In genomic region chr19:35889370-35890112, GRCh38 we compare ENCODE assay signal across 25 cellular contexts. TPM values are rescaled to one million over a fixed set of nuclear protein-coding genes. Genes with fewer than 3 reads are reported as not detected.
DNase-seq lines count a peak whose midpoint lies in the region; ATAC-seq and TF ChIP-seq lines count a peak whose summit lies in the region.
"Had no signal": no experiment of that assay in that cellular context is flagged by ENCODE, and none has a peak within 500 bp of the region (broad histone marks: within the 10 kb centered on the region; RNA-seq: fewer than 3 reads in every experiment).

No MANE protein-coding gene starts in this region.

- no peak overlapping the region for H3K14ac ChIP-seq in H9 (ENCODE audit: insufficient read depth, low read length)

- H3K56ac ChIP-seq in H9 (ENCODE audit: insufficient read length, low read depth, low read length) = no peak overlapping the region

- no peak overlapping the region for H3K27ac ChIP-seq in upper lobe of right lung
- H3K27ac ChIP-seq in H9 (ENCODE audit: insufficient read length, low read depth, low read length) = no peak overlapping the region
- H3K27ac ChIP-seq: prostate gland, upper lobe of left lung had no signal

- H3K18ac ChIP-seq in H9 (ENCODE audit: insufficient read length, low read depth, low read length) = no peak overlapping the region

- H3K4me3 ChIP-seq in upper lobe of right lung = no peak overlapping the region
- H3K4me3 ChIP-seq: lung, prostate gland, upper lobe of left lung had no signal

- no peak overlapping the region for H4K5ac ChIP-seq in H9 (ENCODE audit: insufficient read length, low read depth, low read length)

- peaks cover 87% of the 10 kb centered on the region for H3K36me3 Mint-ChIP-seq in activated T-cell treated with anti-CD3 and anti-CD28 coated beads, Interleukin-2, amount 50 U/mL, for 24 hours (ENCODE audit: low read depth)
- H3K36me3 Mint-ChIP-seq in activated T-cell treated with anti-CD3 and anti-CD28 coated beads, Interleukin-2, amount 50 U/mL, for 4 hours (ENCODE audit: insufficient read depth) = peaks cover 32% of the 10 kb centered on the region
- H3K36me3 Mint-ChIP-seq in T-helper 17 cell (ENCODE audit: low read depth) = peaks cover 9% of the 10 kb centered on the region
- H3K36me3 Mint-ChIP-seq in immature natural killer cell = peaks cover 17 to 38% (median 31%) of the 10 kb centered on the region in 3 donors
- H3K36me3 Mint-ChIP-seq in H9 (ENCODE audit: insufficient read depth in 1 of 3, low read depth in 3 of 3) = peaks cover 36 to 68% (median 62%) of the 10 kb centered on the region in 3 experiments

- intact Hi-C loops in upper lobe of right lung (cut with DNase I) = loop anchor here (10.0 kb wide), 1 partner anchor 45 kb away; the partner anchor contains the start of gene LRFN3
- intact Hi-C loops in head of caudate nucleus (cut with DNase I) = no loop called here

- H3K27me3 ChIP-seq in upper lobe of right lung (no peaks in the 10 kb centered on the region), H9 (ENCODE audit: insufficient read depth, low read length) (no peaks in the 10 kb centered on the region)
- H3K27me3 ChIP-seq: upper lobe of left lung had no signal

- H3K4me2 ChIP-seq in H9 (ENCODE audit: insufficient read depth, insufficient read length, low read length) = no peak overlapping the region

- H4K91ac ChIP-seq in H9 (ENCODE audit: insufficient read length, low read depth, low read length) = no peak overlapping the region

- no peaks in the 10 kb centered on the region for H3K79me1 ChIP-seq in H9 (ENCODE audit: insufficient read depth, low read depth, low read length, poor library complexity, severe bottlenecking)

- H3T11ph ChIP-seq in H9 (ENCODE audit: low read length) = no peak overlapping the region

- DNase-seq in activated T-cell treated with anti-CD3 and anti-CD28 coated beads, Interleukin-2, amount 50 U/mL, for 24 hours = no peak
- no peak for DNase-seq in activated T-cell treated with anti-CD3 and anti-CD28 coated beads, Interleukin-2, amount 50 U/mL, for 4 hours
- DNase-seq in T-helper 17 cell = no peak
- no peak for DNase-seq in immature natural killer cell
- DNase-seq in upper lobe of right lung = no peak
- no peak for DNase-seq in head of caudate nucleus
- DNase-seq in H9 = no peak
- DNase-seq: activated CD4-positive, alpha-beta memory T cell treated with anti-CD3 and anti-CD28 coated beads, Interleukin-2, amount 10 ng/mL, durations not matched to agents 7 days and 5 days; activated naive CD4-positive, alpha-beta T cell treated with anti-CD3 and anti-CD28 coated beads for 36 hours; activated T-cell treated with anti-CD3 and anti-CD28 coated beads for 4 hours; COR-L47; DMS79; NCI-H1105; NCI-H2029 treated with DMSO at 0.1 percent for 48 hours; NCI-H446; SHP77 had no signal

- no CpG with 5 or more reads among the region's 18 CpGs for WGBS in H9 (ENCODE audit: extremely low coverage, insufficient read length, low lambda C conversion rate)

- H3K4ac ChIP-seq in H9 (ENCODE audit: low read depth, low read length) = no peak overlapping the region

- H3K9me3 ChIP-seq in T-helper 17 cell (ENCODE audit: control insufficient read depth, low read length, poor library complexity, severe bottlenecking) = no peaks in the 10 kb centered on the region
- no peaks in the 10 kb centered on the region for H3K9me3 ChIP-seq in upper lobe of right lung
- no peaks in the 10 kb centered on the region for H3K9me3 ChIP-seq in H9 (ENCODE audit: control insufficient read depth, low read depth, low read length)
- H3K9me3 ChIP-seq: prostate gland, upper lobe of left lung had no signal

- H2AK5ac ChIP-seq in H9 (ENCODE audit: insufficient read length, low read length) = no peak overlapping the region

- H2BK5ac ChIP-seq in H9 (ENCODE audit: insufficient read length, low read length) = no peak overlapping the region

- H3K4me1 Mint-ChIP-seq in activated T-cell treated with anti-CD3 and anti-CD28 coated beads, Interleukin-2, amount 50 U/mL, for 24 hours (ENCODE audit: low read depth) = peaks cover 18% of the 10 kb centered on the region
- peaks cover 4% of the 10 kb centered on the region for H3K4me1 Mint-ChIP-seq in activated T-cell treated with anti-CD3 and anti-CD28 coated beads, Interleukin-2, amount 50 U/mL, for 4 hours (ENCODE audit: low read depth)
- H3K4me1 Mint-ChIP-seq in T-helper 17 cell (peaks cover 7% of the 10 kb centered on the region), immature natural killer cell (peaks cover 8 to 10% of the 10 kb centered on the region in 2 donors), H9 (no peaks in the 10 kb centered on the region)

- no peaks in the 10 kb centered on the region for H3K79me2 ChIP-seq in H9 (ENCODE audit: insufficient read depth, low read length)

- H3K4me1 ChIP-seq in upper lobe of right lung (no peaks in the 10 kb centered on the region), H9 (ENCODE audit: insufficient read depth, low read length) (no peaks in the 10 kb centered on the region)
- H3K4me1 ChIP-seq: prostate gland, upper lobe of left lung had no signal

- no peaks in the 10 kb centered on the region for H3K23me2 ChIP-seq in H9 (ENCODE audit: insufficient read length, low read depth, low read length, poor library complexity, severe bottlenecking)

- H2BK120ac ChIP-seq in H9 (ENCODE audit: low read depth, low read length, poor library complexity, severe bottlenecking) = no peak overlapping the region

- no peaks in the 10 kb centered on the region for H4K20me1 ChIP-seq in H9 (ENCODE audit: control insufficient read depth, insufficient read depth, insufficient read length)

- no peak for ATAC-seq in activated T-cell treated with anti-CD3 and anti-CD28 coated beads, Interleukin-2, amount 50 U/mL, for 4 hours
- ATAC-seq in T-helper 17 cell = no peak
- ATAC-seq in upper lobe of right lung = peak; percentile 29
- ATAC-seq in HG02970 (IDR thresholded peaks at IDR 0.05; ENCODE audit: low FRiP score, unreplicated experiment) = no peak

- no peak overlapping the region for H2BK12ac ChIP-seq in H9 (ENCODE audit: insufficient read length, low read depth, low read length)

- H3K9ac ChIP-seq in H9 (ENCODE audit: extremely low read depth, insufficient read length, low read length) = no peak overlapping the region

- H3K36me3 ChIP-seq in upper lobe of right lung = peaks cover 70% of the 10 kb centered on the region

- TF ChIP-seq CTCF in upper lobe of right lung (IDR thresholded peaks at IDR 0.05) = no peak
- TF ChIP-seq CTCF in H9 (conservative IDR thresholded peaks at IDR 0.05) = no peak

- no peak overlapping the region for H2BK15ac ChIP-seq in H9 (ENCODE audit: low read depth, low read length)

- no peak overlapping the region for H2BK20ac ChIP-seq in H9 (ENCODE audit: low read depth, low read length, poor library complexity, severe bottlenecking)

- no peak overlapping the region for H4K8ac ChIP-seq in H9 (replicated peaks; ENCODE audit: insufficient read length, low read depth, low read length)

- peak overlapping the region; percentile 53 for H3K27ac Mint-ChIP-seq in activated T-cell treated with anti-CD3 and anti-CD28 coated beads, Interleukin-2, amount 50 U/mL, for 24 hours
- H3K27ac Mint-ChIP-seq in T-helper 17 cell (no peak overlapping the region), immature natural killer cell (peak overlapping the region in 5 of 6 donors; percentile 8 to 82 (median 46)), H9 (no peak overlapping the region)
- H3K27ac Mint-ChIP-seq: activated CD4-positive, alpha-beta memory T cell treated with anti-CD3 and anti-CD28 coated beads, Interleukin-2, amount 10 ng/mL, durations not matched to agents 7 days and 5 days; activated naive CD4-positive, alpha-beta T cell treated with anti-CD3 and anti-CD28 coated beads for 36 hours; dendritic cell treated with granulocyte-macrophage colony-stimulating factor and Interleukin-4, amounts not matched to agents 40 ng/mL and 50 ng/mL, for 4 days had no signal

- H3K27me3 Mint-ChIP-seq in activated T-cell treated with anti-CD3 and anti-CD28 coated beads, Interleukin-2, amount 50 U/mL, for 24 hours = no peaks in the 10 kb centered on the region
- H3K27me3 Mint-ChIP-seq in activated T-cell treated with anti-CD3 and anti-CD28 coated beads, Interleukin-2, amount 50 U/mL, for 4 hours (ENCODE audit: low read depth) = no peaks in the 10 kb centered on the region
- H3K27me3 Mint-ChIP-seq in T-helper 17 cell (no peaks in the 10 kb centered on the region), immature natural killer cell (ENCODE audit: low read depth in 3 of 3) (peaks cover 0 to 4% (median 0%) of the 10 kb centered on the region in 3 donors), H9 (ENCODE audit: low read depth) (no peaks in the 10 kb centered on the region)
- H3K27me3 Mint-ChIP-seq: activated CD4-positive, alpha-beta memory T cell treated with anti-CD3 and anti-CD28 coated beads, Interleukin-2, amount 10 ng/mL, durations not matched to agents 7 days and 5 days; dendritic cell treated with granulocyte-macrophage colony-stimulating factor and Interleukin-4, amounts not matched to agents 40 ng/mL and 50 ng/mL, for 4 days had no signal

- H3K9me3 Mint-ChIP-seq in activated T-cell treated with anti-CD3 and anti-CD28 coated beads, Interleukin-2, amount 50 U/mL, for 24 hours = no peaks in the 10 kb centered on the region
- H3K9me3 Mint-ChIP-seq in activated T-cell treated with anti-CD3 and anti-CD28 coated beads, Interleukin-2, amount 50 U/mL, for 4 hours = no peaks in the 10 kb centered on the region
- H3K9me3 Mint-ChIP-seq in immature natural killer cell = no peaks in the 10 kb centered on the region
- no peaks in the 10 kb centered on the region for H3K9me3 Mint-ChIP-seq in H9
- H3K9me3 Mint-ChIP-seq: activated CD4-positive, alpha-beta memory T cell treated with anti-CD3 and anti-CD28 coated beads, Interleukin-2, amount 10 ng/mL, durations not matched to agents 7 days and 5 days; activated naive CD4-positive, alpha-beta T cell treated with anti-CD3 and anti-CD28 coated beads for 36 hours; dendritic cell treated with granulocyte-macrophage colony-stimulating factor and Interleukin-4, amounts not matched to agents 40 ng/mL and 50 ng/mL, for 4 days had no signal

- no peak overlapping the region for H3K4me3 Mint-ChIP-seq in activated T-cell treated with anti-CD3 and anti-CD28 coated beads, Interleukin-2, amount 50 U/mL, for 24 hours
- H3K4me3 Mint-ChIP-seq in activated T-cell treated with anti-CD3 and anti-CD28 coated beads, Interleukin-2, amount 50 U/mL, for 4 hours = no peak overlapping the region
- H3K4me3 Mint-ChIP-seq in T-helper 17 cell = peak overlapping the region; percentile 33
- no peak overlapping the region for H3K4me3 Mint-ChIP-seq in immature natural killer cell
- H3K4me3 Mint-ChIP-seq in H9 = no peak overlapping the region
- H3K4me3 Mint-ChIP-seq: activated CD4-positive, alpha-beta memory T cell treated with anti-CD3 and anti-CD28 coated beads, Interleukin-2, amount 10 ng/mL, durations not matched to agents 7 days and 5 days; activated naive CD4-positive, alpha-beta T cell treated with anti-CD3 and anti-CD28 coated beads for 36 hours; dendritic cell treated with granulocyte-macrophage colony-stimulating factor and Interleukin-4, amounts not matched to agents 40 ng/mL and 50 ng/mL, for 4 days had no signal

- H3K23ac ChIP-seq in H9 (ENCODE audit: insufficient read length, low read depth, low read length) = no peak overlapping the region

- no peak overlapping the region for H2AFZ ChIP-seq in H9 (ENCODE audit: low read length)

RNA-seq across cellular contexts. Expression of gene NFKBID, which starts 10.8 kb away (rescaled TPM):
- total RNA-seq in activated T-cell treated with anti-CD3 and anti-CD28 coated beads, Interleukin-2, amount 50 U/mL, for 4 hours = 100 to 1,000 TPM; 138 to 149 (median 142) TPM
- total RNA-seq in T-helper 17 cell = 100 to 1,000 TPM; 128 to 140 TPM
- 1 to 10 TPM; 2.7 to 8.0 (median 2.9) TPM for polyA plus RNA-seq in immature natural killer cell
- 19.5 TPM for total RNA-seq in upper lobe of right lung
- total RNA-seq in H9 (2021) = 18.4 and 18.8 TPM in 2 replicates

RNA-seq across cellular contexts. Expression of gene HCST, which starts 12.8 kb away (rescaled TPM):
- 10 to 100 TPM; 22.6 to 37.1 (median 24.0) TPM for total RNA-seq in activated T-cell treated with anti-CD3 and anti-CD28 coated beads, Interleukin-2, amount 50 U/mL, for 4 hours
- total RNA-seq in T-helper 17 cell (10 to 100 TPM; 63.0 to 73.7 TPM), upper lobe of right lung (44.0 TPM), H9 (2021) (0.68 and 1.8 TPM in 2 replicates)
- polyA plus RNA-seq in immature natural killer cell = 1,000 to 10,000 TPM; 1,885 to 2,801 (median 2,654) TPM
- total RNA-seq: kidney epithelial cell had no signal

RNA-seq across cellular contexts. Expression of gene TYROBP, which starts 18.6 kb away (rescaled TPM):
- under 1 TPM in 2 of 3 donors, not detected in 1; 0.52 to 0.69 TPM for total RNA-seq in activated T-cell treated with anti-CD3 and anti-CD28 coated beads, Interleukin-2, amount 50 U/mL, for 4 hours
- total RNA-seq in T-helper 17 cell (10 to 100 TPM in 1 of 2 donors, 1 to 10 TPM in 1; 5.9 to 16.7 TPM), upper lobe of right lung (367 TPM), H9 (2021) (not detected in 2 replicates)
- polyA plus RNA-seq in immature natural killer cell = 1,000 to 10,000 TPM; 2,771 to 3,312 (median 2,871) TPM
- total RNA-seq: activated naive CD4-positive, alpha-beta T cell treated with anti-CD3 and anti-CD28 coated beads for 36 hours; kidney epithelial cell; OCI-LY7 had no signal
- polyA plus RNA-seq: BJ had no signal

RNA-seq across cellular contexts. Expression of gene APLP1, which starts 21.2 kb away (rescaled TPM):
- total RNA-seq in activated T-cell treated with anti-CD3 and anti-CD28 coated beads, Interleukin-2, amount 50 U/mL, for 4 hours = under 1 TPM in 2 of 3 donors, not detected in 1; 0.24 to 0.34 TPM
- total RNA-seq in T-helper 17 cell (not detected), upper lobe of right lung (7.0 TPM), H9 (2021) (29.9 and 36.9 TPM in 2 replicates)
- polyA plus RNA-seq in immature natural killer cell = under 1 TPM in 1 of 3 donors, not detected in 2; 0.72 TPM

RNA-seq across cellular contexts. Expression of gene KIRREL2, which starts 32.8 kb away (rescaled TPM):
- total RNA-seq in activated T-cell treated with anti-CD3 and anti-CD28 coated beads, Interleukin-2, amount 50 U/mL, for 4 hours = under 1 TPM; 0.24 to 0.92 (median 0.86) TPM
- total RNA-seq in T-helper 17 cell (not detected), upper lobe of right lung (not detected), H9 (2021) (3.1 and 3.6 TPM in 2 replicates)
- under 1 TPM in 1 of 3 donors, not detected in 2; 0.19 TPM for polyA plus RNA-seq in immature natural killer cell
- total RNA-seq: subcutaneous adipose tissue had no signal
- polyA plus RNA-seq: BJ had no signal

Comparison
In these comparisons a context has a peak if more than half of its experiments do, and no peak if none do; other contexts are left out.
1. H3K27ac Mint-ChIP-seq: peak in activated T-cell treated with anti-CD3 and anti-CD28 coated beads, Interleukin-2, amount 50 U/mL, for 24 hours (single experiment) and immature natural killer cell (5 of 6); none in T-helper 17 cell (single experiment) and H9 (0 of 3).
2. RNA of gene TYROBP, which starts 18.6 kb away (total RNA-seq): 367 TPM in upper lobe of right lung (single experiment); 5.9 to 16.7 TPM in T-helper 17 cell, 0.52 to 0.69 TPM in activated T-cell treated with anti-CD3 and anti-CD28 coated beads, Interleukin-2, amount 50 U/mL, for 4 hours and not detected in H9; every median in the first group is over 10 times any median in the second.